17 cellular contexts compared by ENCODE assay signal in genomic region chrX:17563076-17563475, GRCh38.
"Had no signal": no experiment of that assay in that cellular context is flagged by ENCODE, and none has a peak within 500 bp of the region (broad histone marks: within the 10 kb centered on the region; RNA-seq: fewer than 3 reads in every experiment).

No MANE protein-coding gene starts in this region.

- H3K4me3 ChIP-seq: body of pancreas, left lung, stomach, suprapubic skin, transverse colon had no signal

- H3K36me3 ChIP-seq: left lung, stomach, suprapubic skin, transverse colon had no signal

- H3K27me3 ChIP-seq: body of pancreas, left lung, stomach, suprapubic skin, transverse colon had no signal

- DNase-seq: activated B cell treated with CpG ODN at 0.5 μM for 24 hours; activated CD4-positive, alpha-beta T cell treated with anti-CD3 and anti-CD28 coated beads for 48 hours; activated CD8-positive, alpha-beta memory T cell treated with anti-CD3 and anti-CD28 coated beads, Interleukin-2, amount 10 ng/mL, durations not matched to agents 7 days and 5 days; activated CD8-positive, alpha-beta T cell treated with anti-CD3 and anti-CD28 coated beads for 36 hours; activated naive CD8-positive, alpha-beta T cell treated with anti-CD3 and anti-CD28 coated beads, Interleukin-2, amount 10 ng/mL, durations not matched to agents 7 days and 5 days; activated T-cell treated with anti-CD3 and anti-CD28 coated beads for 4 hours; amygdala; body of pancreas; left lung; natural killer cell; stimulated activated CD4-positive, alpha-beta T cell treated with anti-CD3 and anti-CD28 coated beads, Interleukin-4, amount 100 ng/mL, for 24 hours; stomach; SW 1271; T-helper 17 cell; transverse colon had no signal

- H3K4me1 ChIP-seq: left lung had no signal

- H3K27ac ChIP-seq: body of pancreas, epithelial cell of prostate, left lung, stomach, suprapubic skin, transverse colon had no signal

- ATAC-seq: activated CD8-positive, alpha-beta memory T cell treated with anti-CD3 and anti-CD28 coated beads, Interleukin-2, amount 10 ng/mL, durations not matched to agents 7 days and 5 days; activated CD8-positive, alpha-beta T cell treated with anti-CD3 and anti-CD28 coated beads for 36 hours; body of pancreas; left lung; natural killer cell; T-helper 17 cell had no signal

- H3K9me3 ChIP-seq: body of pancreas, left lung, stomach, suprapubic skin, transverse colon had no signal
